1 cellular context compared by ENCODE assay signal in genomic region chr22:18066181-18066859, GRCh38.
TF ChIP-seq lines count a peak whose summit lies in the region.

No MANE protein-coding gene starts in this region.

TF ChIP-seq in K562, 482 proteins besides CTCF, POLR2A, EP300 and RAD21:
- TF ChIP-seq KAT2B (IDR thresholded peaks at IDR 0.05; ENCODE audit: low read depth, low read length) (no peak), NR3C1 (CRISPR knock-in tag; IDR thresholded peaks at IDR 0.05) (no peak), ZNF644 (tag; IDR thresholded peaks at IDR 0.05; ENCODE audit: low read depth) (no peak), MCM3 (IDR thresholded peaks at IDR 0.05) (0 out of 2 replicates have a peak, but pooled peaks have one; percentile 53), SFPQ (IDR thresholded peaks at IDR 0.05; ENCODE audit: low read depth, low read length) (no peak), SIN3B (IDR thresholded peaks at IDR 0.05; ENCODE audit: low read depth) (no peak), TFAP4 (CRISPR knock-in tag; IDR thresholded peaks at IDR 0.05; ENCODE audit: borderline replicate concordance) (peak; percentile 56; the same call in 1 of the 2 replicates), ZKSCAN8 (CRISPR knock-in tag; IDR thresholded peaks at IDR 0.05) (no peak), ZBTB49 (CRISPR knock-in tag; IDR thresholded peaks at IDR 0.05; ENCODE audit: borderline replicate concordance) (no peak), RCOR1 (IDR thresholded peaks at IDR 0.05; ENCODE audit: borderline replicate concordance in 1 of 2, low read depth in 2 of 2, low read length in 2 of 2) (no peak), RNF219 (CRISPR knock-in tag; IDR thresholded peaks at IDR 0.05) (no peak), ILK (tag; IDR thresholded peaks at IDR 0.05; ENCODE audit: borderline replicate concordance, low read depth) (no peak), SNAPC5 (CRISPR knock-in tag; IDR thresholded peaks at IDR 0.05) (no peak), BDP1 (IDR thresholded peaks at IDR 0.05; ENCODE audit: insufficient read depth, insufficient read length) (no peak)
TF ChIP-seq in K562: peak in this region for 2.
